In genomic region chr18:32301976-32302743, GRCh38 we compare ENCODE assay signal across 9 cellular contexts.
DNase-seq lines count a peak whose midpoint lies in the region; ATAC-seq and TF ChIP-seq lines count a peak whose summit lies in the region.
"Had no signal": no experiment of that assay in that cellular context is flagged by ENCODE, and none has a peak within 500 bp of the region (broad histone marks: within the 10 kb centered on the region; RNA-seq: fewer than 3 reads in every experiment).

No MANE protein-coding gene starts in this region.

- TF ChIP-seq CTCF in GM10266 (IDR thresholded peaks at IDR 0.05; ENCODE audit: control insufficient read depth, insufficient read depth, low read depth, missing control alignments) (no peak), GM23338 (conservative IDR thresholded peaks at IDR 0.05; ENCODE audit: low read depth in 2 of 2) (no peak), uterus (IDR thresholded peaks at IDR 0.05) (no peak)

- no peak for ATAC-seq in GM23338
- ATAC-seq in left cardiac atrium = peak; percentile 38 to 87

- H3K36me3 Mint-ChIP-seq in GM23338 (ENCODE audit: low read depth) = no peaks in the 10 kb centered on the region
- H3K36me3 Mint-ChIP-seq: activated naive CD8-positive, alpha-beta T cell treated with anti-CD3 and anti-CD28 coated beads, Interleukin-2, amount 10 ng/mL, durations not matched to agents 7 days and 5 days had no signal

- DNase-seq in GM10266 (ENCODE audit: extremely low spot score) = peak; percentile 32
- no peak for DNase-seq in GM23338 (ENCODE audit: low spot score)
- peak; percentile 54 for DNase-seq in NCI-H226
- no peak for DNase-seq in left cardiac atrium
- no peak for DNase-seq in activated effector memory CD4-positive, alpha-beta T cell treated with anti-CD3 and anti-CD28 coated beads, Interleukin-2, amount 50 U/mL, for 16 hours
- no peak for DNase-seq in uterus
- no peak for DNase-seq in NCI-H2107 (lab: John Stamatoyannopoulos, UW)
- DNase-seq in KBM-7 = no peak
- DNase-seq: activated naive CD8-positive, alpha-beta T cell treated with anti-CD3 and anti-CD28 coated beads, Interleukin-2, amount 10 ng/mL, durations not matched to agents 7 days and 5 days had no signal

- H3K4me1 Mint-ChIP-seq in GM23338 = no peaks in the 10 kb centered on the region
- H3K4me1 Mint-ChIP-seq: activated naive CD8-positive, alpha-beta T cell treated with anti-CD3 and anti-CD28 coated beads, Interleukin-2, amount 10 ng/mL, durations not matched to agents 7 days and 5 days had no signal

- H2AFZ ChIP-seq in GM23338 = no peak overlapping the region

- no peaks in the 10 kb centered on the region for H3K9me3 ChIP-seq in uterus

- TF ChIP-seq POLR2A in uterus (IDR thresholded peaks at IDR 0.05) = no peak

- H3K27me3 Mint-ChIP-seq in GM23338 (ENCODE audit: insufficient read depth, low read depth, poor library complexity) = no peaks in the 10 kb centered on the region

- H3K79me2 ChIP-seq in GM23338 (replicated peaks; ENCODE audit: insufficient read depth) = no peaks in the 10 kb centered on the region

- no peak overlapping the region for H3K4me2 ChIP-seq in GM23338

- H3K27ac ChIP-seq in GM23338 (ENCODE audit: low read depth) = no peak overlapping the region
- H3K27ac ChIP-seq in uterus = peak overlapping the region in 1 of 2 donors; percentile 23

- peak overlapping the region; percentile 24; the same call in 1 of the 2 replicates for H3K27ac Mint-ChIP-seq in GM23338
- H3K27ac Mint-ChIP-seq: activated naive CD8-positive, alpha-beta T cell treated with anti-CD3 and anti-CD28 coated beads, Interleukin-2, amount 10 ng/mL, durations not matched to agents 7 days and 5 days had no signal

- H3K4me3 ChIP-seq in GM23338 (no peak overlapping the region), uterus (no peak overlapping the region)

- H4K20me1 ChIP-seq in GM23338 (replicated peaks; ENCODE audit: insufficient read depth) = no peaks in the 10 kb centered on the region; the same call in 1 of the 2 replicates

- no peaks in the 10 kb centered on the region for H3F3A ChIP-seq in GM23338 (replicated peaks; ENCODE audit: low read depth)

- H3K4me1 ChIP-seq in GM23338 (ENCODE audit: insufficient read depth) (no peaks in the 10 kb centered on the region), uterus (peaks cover 0 to 4% of the 10 kb centered on the region in 2 donors)

- H3K9me3 Mint-ChIP-seq in GM23338 = no peaks in the 10 kb centered on the region; the same call in 2 of the 3 replicates
- H3K9me3 Mint-ChIP-seq: activated naive CD8-positive, alpha-beta T cell treated with anti-CD3 and anti-CD28 coated beads, Interleukin-2, amount 10 ng/mL, durations not matched to agents 7 days and 5 days had no signal

- H3K4me3 Mint-ChIP-seq in GM23338 = no peak overlapping the region
- H3K4me3 Mint-ChIP-seq: activated naive CD8-positive, alpha-beta T cell treated with anti-CD3 and anti-CD28 coated beads, Interleukin-2, amount 10 ng/mL, durations not matched to agents 7 days and 5 days had no signal

- intact Hi-C loops in left cardiac atrium (cut with DNase I) = no loop called here
- intact Hi-C loops in uterus (cut with DNase I; ENCODE audit: low total_unique reads) = no loop called here

- H3K27me3 ChIP-seq in GM23338 (ENCODE audit: insufficient read depth) = no peaks in the 10 kb centered on the region
- H3K27me3 ChIP-seq in uterus = no peaks in the 10 kb centered on the region

- no peaks in the 10 kb centered on the region for H3K36me3 ChIP-seq in GM23338 (ENCODE audit: insufficient read depth)
- H3K36me3 ChIP-seq in uterus = no peaks in the 10 kb centered on the region

- in situ Hi-C loops in KBM-7 (cut with MboI; ENCODE audit: low pct_unique_long_range_greater_than_20kb, low sequenced_read_pairs) = no loop called here

- H3K9me2 ChIP-seq in GM23338 (ENCODE audit: insufficient read depth) = no peaks in the 10 kb centered on the region

TF ChIP-seq in GM23338, 12 proteins besides CTCF, POLR2A, EP300 and RAD21:
- TF ChIP-seq EZH2phosphoT487 (IDR thresholded peaks at IDR 0.05; ENCODE audit: unreplicated experiment) = no peak
- TF ChIP-seq POLR2AphosphoS5 (IDR thresholded peaks at IDR 0.05; ENCODE audit: low read depth) = no peak
- TF ChIP-seq CREB1 (CRISPR knock-in tag; IDR thresholded peaks at IDR 0.05; ENCODE audit: low read depth) = no peak
- TF ChIP-seq STAT1 (IDR thresholded peaks at IDR 0.05; ENCODE audit: unreplicated experiment) = no peak
- TF ChIP-seq EZH2 (IDR thresholded peaks at IDR 0.05; ENCODE audit: low read depth, unreplicated experiment) = no peak
- TF ChIP-seq ETS1 (IDR thresholded peaks at IDR 0.05) = no peak
- TF ChIP-seq REST (IDR thresholded peaks at IDR 0.05; ENCODE audit: unreplicated experiment) = no peak

Comparison
In these comparisons a context has a peak if more than half of its experiments do, and no peak if none do; other contexts are left out.
1. DNase-seq: peak in GM10266 (single experiment) and NCI-H226 (single experiment); none in GM23338 (single experiment), left cardiac atrium (single experiment), activated effector memory CD4-positive, alpha-beta T cell treated with anti-CD3 and anti-CD28 coated beads, Interleukin-2, amount 50 U/mL, for 16 hours (single experiment), uterus (0 of 2), NCI-H2107 (single experiment) and KBM-7 (single experiment).